8 cellular contexts compared by ENCODE assay signal in genomic region chr3:45841701-45842491, GRCh38. TPM values are rescaled to one million over a fixed set of nuclear protein-coding genes. Genes with fewer than 3 reads are reported as not detected.
DNase-seq lines count a peak whose midpoint lies in the region; ATAC-seq, FAIRE-seq and TF ChIP-seq lines count a peak whose summit lies in the region.

Gene LZTFL1, minus strand, starts transcription at chr3:45842119. Its CDS starts 128 bp downstream, at chr3:45841991.

- H3K4me1 ChIP-seq in ACC112 (ENCODE audit: control insufficient read depth, insufficient read depth, low read length, unreplicated experiment): peaks cover 4% of the 10 kb centered on the region
- peaks cover 0 to 7% of the 10 kb centered on the region in 2 donors for H3K4me1 ChIP-seq in kidney (ENCODE audit: control insufficient read depth in 1 of 2, insufficient read depth in 1 of 2, low read depth in 1 of 2, low read length in 2 of 2)

- peak; percentile 51 for FAIRE-seq in kidney (lab: Jason Lieb, UNC)

- no peaks in the 10 kb centered on the region for H3K79me2 ChIP-seq in ACC112 (ENCODE audit: control insufficient read depth, insufficient read depth, low read length, unreplicated experiment)

- peak within 1 kb of the TSS; percentile 94 for H3K4me3 ChIP-seq in ACC112 (ENCODE audit: low read depth, low read length)
- peak within 1 kb of the TSS; percentile 87 to 91 for H3K4me3 ChIP-seq in kidney (ENCODE audit: low read length in 2 of 2)

- peak within 1 kb of the TSS; percentile 45 to 60 for H3K9ac ChIP-seq in kidney (ENCODE audit: low read length in 2 of 2)

- no peaks in the 10 kb centered on the region for H3K9me3 ChIP-seq in kidney (ENCODE audit: control insufficient read depth in 1 of 2, low read length in 2 of 2)

- H3K27me3 ChIP-seq in ACC112 (ENCODE audit: insufficient read depth, low read length): peaks cover 29% of the 10 kb centered on the region

- TF ChIP-seq CTCF in kidney (IDR thresholded peaks at IDR 0.05; ENCODE audit: borderline replicate concordance, extremely low read depth, insufficient read depth): no peak

- H3K27ac ChIP-seq in ACC112 (ENCODE audit: low read depth, low read length) (peak within 1 kb of the TSS; percentile 51; the same call in 1 of the 2 replicates), kidney (ENCODE audit: low read depth in 2 of 2, low read length in 2 of 2) (no peak within 1 kb of the TSS)

- ATAC-seq in GM18907 (IDR thresholded peaks at IDR 0.05; ENCODE audit: unreplicated experiment) (peak; percentile 83), HG03196 (IDR thresholded peaks at IDR 0.05; ENCODE audit: unreplicated experiment) (peak; percentile 86)

- H3K36me3 ChIP-seq in ACC112 (ENCODE audit: insufficient read depth, low read length) (no peaks in the 10 kb centered on the region), kidney (ENCODE audit: control insufficient read depth in 1 of 2, insufficient read depth in 2 of 2, low read length in 2 of 2) (peaks cover 0 to 3% of the 10 kb centered on the region in 2 donors)

- DNase-seq in NCI-H446 treated with DMSO at 0.1 percent for 48 hours (lab: John Stamatoyannopoulos, UW) (peak; percentile 79), cerebellum (ENCODE audit: low spot score) (peak; percentile 93), kidney (peak; percentile 96)
- peak; percentile 83 for DNase-seq in activated CD4-positive, alpha-beta T cell treated with anti-CD3 and anti-CD28 coated beads for 1 hour
- DNase-seq in stimulated activated CD4-positive, alpha-beta T cell treated with anti-CD3 and anti-CD28 coated beads, Interleukin-15, amount 100 ng/mL, for 1 hour (ENCODE audit: low read depth in 1 of 2, low spot score in 1 of 2): peak; percentile 72 to 74

- H2AFZ ChIP-seq in ACC112 (ENCODE audit: low read length, unreplicated experiment): peak within 1 kb of the TSS; percentile 92

- intact Hi-C loops in kidney (cut with DNase I): no loop called here

RNA-seq across cellular contexts. Expression of gene LZTFL1, which starts in this region (rescaled TPM):
- total RNA-seq in cerebellum (22.0 TPM), kidney (30.9 TPM)
- 13.9 TPM for polyA plus RNA-seq in kidney (ENCODE audit: insufficient read depth, low read depth, low replicate concordance)
